In genomic region chr7:140215281-140215680, GRCh38 we compare ENCODE assay signal across 20 cellular contexts.
"Had no signal": no experiment of that assay in that cellular context is flagged by ENCODE, and none has a peak within 500 bp of the region (broad histone marks: within the 10 kb centered on the region; RNA-seq: fewer than 3 reads in every experiment).

No MANE protein-coding gene starts in this region.

- H3K4me1 ChIP-seq: esophagus muscularis mucosa, left ventricle myocardium inferior, tibial artery had no signal

- H3K27ac Mint-ChIP-seq: stimulated activated naive B cell treated with anti-CD40 and anti-IgM and Interleukin-4, amounts not matched to agents 10 μg/mL and 1 μg/mL and 100 μg/mL, for 72 hours had no signal

- ATAC-seq: activated naive CD4-positive, alpha-beta T cell treated with anti-CD3 and anti-CD28 coated beads, Interleukin-2, amount 50 U/mL, for 72 hours; body of pancreas; mucosa of descending colon; naive thymus-derived CD8-positive, alpha-beta T cell; stimulated activated naive B cell treated with anti-CD40 and anti-IgM and Interleukin-4, amounts not matched to agents 10 μg/mL and 1 μg/mL and 100 μg/mL, for 72 hours; T-cell had no signal

- H3K9me3 ChIP-seq: body of pancreas, colonic mucosa, mucosa of descending colon, tibial artery, vagina had no signal

- H3K4me3 Mint-ChIP-seq: memory B cell, T-cell had no signal

- H3K4me3 ChIP-seq: body of pancreas, colonic mucosa, esophagus muscularis mucosa, left ventricle myocardium inferior, mucosa of descending colon, tibial artery, vagina had no signal

- DNase-seq: activated effector memory CD4-positive, alpha-beta T cell treated with Interleukin-2 at 50 U/mL for 16 hours; activated T-cell treated with anti-CD3 and anti-CD28 coated beads, Interleukin-2, amount 50 U/mL, for 1 hour; amygdala; body of pancreas; caudate nucleus; colonic mucosa; hippocampal formation; left ventricle myocardium inferior; mucosa of descending colon; naive thymus-derived CD8-positive, alpha-beta T cell; posterior cingulate gyrus; retina; stimulated activated CD4-positive, alpha-beta T cell treated with anti-CD3 and anti-CD28 coated beads, Interleukin-4, amount 100 ng/mL, for 1 hour; stimulated activated naive B cell treated with anti-CD40 and anti-IgM and Interleukin-4, amounts not matched to agents 10 μg/mL and 1 μg/mL and 100 μg/mL, for 72 hours; T-cell; tibial artery had no signal

- H3K36me3 Mint-ChIP-seq: naive thymus-derived CD8-positive, alpha-beta T cell; T-cell had no signal

- H3K27me3 ChIP-seq: body of pancreas, colonic mucosa, esophagus muscularis mucosa, tibial artery, vagina had no signal

- H3K27me3 Mint-ChIP-seq: memory B cell, T-cell had no signal

- H3K27ac ChIP-seq: esophagus muscularis mucosa, left ventricle myocardium inferior, tibial artery, vagina had no signal

- H3K36me3 ChIP-seq: colonic mucosa, esophagus muscularis mucosa, left ventricle myocardium inferior, tibial artery, vagina had no signal
